In the genomic region with DNA sequence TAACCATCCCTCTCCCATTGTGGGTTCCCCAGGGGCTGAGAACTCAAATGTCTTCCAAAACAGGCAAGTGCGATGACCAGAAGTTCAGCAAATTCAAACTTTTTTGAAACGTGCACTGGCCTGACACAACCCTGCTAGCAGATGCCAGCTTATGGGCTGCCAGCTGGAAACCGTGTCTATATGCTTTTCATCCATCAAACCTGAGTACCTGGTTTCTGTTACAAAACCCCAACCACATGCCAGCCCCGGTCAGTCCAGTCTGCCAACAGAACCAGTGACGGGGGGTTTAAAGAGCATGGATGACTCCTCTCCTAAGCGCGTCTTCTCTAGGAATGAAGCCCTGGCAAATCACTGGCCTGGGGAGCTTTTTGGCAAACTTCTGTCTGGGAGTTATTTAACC, we compare ENCODE assay signal across 32 cellular contexts.
A peak's percentile ranks its signal among the peaks of the same experiment; 100 is the strongest.
DNase-seq lines count a peak whose midpoint lies in the region; ATAC-seq and TF ChIP-seq lines count a peak whose summit lies in the region.
"Had no signal": no experiment of that assay in that cellular context is flagged by ENCODE, and none has a peak within 500 bp of the region (broad histone marks: within the 10 kb centered on the region; RNA-seq: fewer than 3 reads in every experiment).

No MANE protein-coding gene starts in this region.

- DNase-seq in DMS 273 treated with DMSO at 0.1 percent for 48 hours (lab: John Stamatoyannopoulos, UW) (peak; percentile 23), NCI-H524 treated with DMSO at 0.1 percent for 48 hours (lab: John Stamatoyannopoulos, UW) (peak; percentile 40), right atrium auricular region (ENCODE audit: low spot score) (no peak), gastrocnemius medialis (peak; percentile 86 to 94), NK-92 (lab: John Stamatoyannopoulos, UW; ENCODE audit: unreplicated experiment) (no peak), uterus (no peak), brain microvascular endothelial cell (no peak)
- DNase-seq: ACHN; activated CD4-positive, alpha-beta memory T cell treated with anti-CD3 and anti-CD28 coated beads for 36 hours; activated CD8-positive, alpha-beta memory T cell treated with anti-CD3 and anti-CD28 coated beads, Interleukin-2, amount 50 U/mL, for 4 hours; activated naive CD4-positive, alpha-beta T cell treated with anti-CD3 and anti-CD28 coated beads, Interleukin-2, amount 50 U/mL, for 16 hours; anterior cingulate cortex; COR-L47; DND-41; effector memory CD8-positive, alpha-beta T cell; esophagus squamous epithelium; foreskin melanocyte; hippocampal formation; mesendoderm; MM.1S; NCI-H1417; NCI-H510A treated with DMSO at 0.1 percent for 48 hours; stimulated activated CD4-positive, alpha-beta T cell treated with anti-CD3 and anti-CD28 coated beads, Interleukin-1b, Interleukin-23, amount 100 ng/mL, for 48 hours; stimulated activated CD8-positive, alpha-beta memory T cell treated with anti-CD3 and anti-CD28 coated beads, Interleukin-4, amount 100 ng/mL, for 48 hours; stimulated activated naive CD8-positive, alpha-beta T cell treated with anti-CD3 and anti-CD28 coated beads, Interleukin-15, amount 100 ng/mL, for 72 hours; T-helper 1 cell; upper lobe of left lung had no signal

- H3K4me1 ChIP-seq in right atrium auricular region, result peaks cover 0 to 61% of the 10 kb centered on the region in 2 donors
- H3K4me1 ChIP-seq in gastrocnemius medialis, result peaks cover 56 to 75% of the 10 kb centered on the region in 2 donors
- H3K4me1 ChIP-seq in uterus, result no peaks in the 10 kb centered on the region

- in situ Hi-C loops in gastrocnemius medialis (cut with MboI; ENCODE audit: low sequenced_read_pairs in 4 of 4) (loop anchor here in 2 of 4 donors (5.0 to 10.0 kb wide), 2 partner anchors 48 to 51 kb away; no protein-coding TSS in a partner anchor), brain microvascular endothelial cell (cut with HindIII; ENCODE audit: low pct_ligation_motif_present, low sequenced_read_pairs) (no loop called here)

- TF ChIP-seq POLR2A in gastrocnemius medialis (IDR thresholded peaks at IDR 0.05) (no peak), uterus (IDR thresholded peaks at IDR 0.05) (no peak)

- ATAC-seq in gastrocnemius medialis (peak; percentile 56 to 63), GM21515 (IDR thresholded peaks at IDR 0.05; ENCODE audit: unreplicated experiment) (no peak)
- ATAC-seq: effector memory CD8-positive, alpha-beta T cell; left colon; stimulated activated naive CD8-positive, alpha-beta T cell treated with anti-CD3 and anti-CD28 coated beads, Interleukin-15, amount 100 ng/mL, for 72 hours had no signal

- no peaks in the 10 kb centered on the region for H3K9me3 ChIP-seq in right atrium auricular region
- no peaks in the 10 kb centered on the region for H3K9me3 ChIP-seq in gastrocnemius medialis
- H3K9me3 ChIP-seq in uterus, result no peaks in the 10 kb centered on the region
- H3K9me3 ChIP-seq: esophagus squamous epithelium, upper lobe of left lung had no signal

- no peak for TF ChIP-seq CTCF in right atrium auricular region (IDR thresholded peaks at IDR 0.05)
- no peak for TF ChIP-seq CTCF in gastrocnemius medialis (IDR thresholded peaks at IDR 0.05 in 4 of 5, conservative IDR thresholded peaks at IDR 0.05 in 1 of 5)
- TF ChIP-seq CTCF in uterus (IDR thresholded peaks at IDR 0.05), result no peak
- no peak for TF ChIP-seq CTCF in brain microvascular endothelial cell (IDR thresholded peaks at IDR 0.05; ENCODE audit: low read depth, low read length, missing control alignments)

- H3K27me3 ChIP-seq in right atrium auricular region, result no peaks in the 10 kb centered on the region
- H3K27me3 ChIP-seq in gastrocnemius medialis, result no peaks in the 10 kb centered on the region
- H3K27me3 ChIP-seq in uterus, result no peaks in the 10 kb centered on the region
- H3K27me3 ChIP-seq in brain microvascular endothelial cell (replicated peaks), result no peaks in the 10 kb centered on the region
- H3K27me3 ChIP-seq: esophagus squamous epithelium, upper lobe of left lung had no signal

- intact Hi-C loops in gastrocnemius medialis (cut with DNase I; ENCODE audit: low total_unique reads) (loop anchor here (5.0 kb wide), 2 partner anchors 131 to 244 kb away; no protein-coding TSS in a partner anchor), uterus (cut with DNase I; ENCODE audit: low total_unique reads) (no loop called here)

- H3K27ac ChIP-seq in right atrium auricular region (peak overlapping the region; percentile 74 to 79), gastrocnemius medialis (peak overlapping the region; percentile 89 to 96 (median 94)), uterus (no peak overlapping the region), brain microvascular endothelial cell (no peak overlapping the region)
- H3K27ac ChIP-seq: KMS-11, upper lobe of left lung had no signal

- no peak overlapping the region for H3K4me3 ChIP-seq in right atrium auricular region
- H3K4me3 ChIP-seq in gastrocnemius medialis, result no peak overlapping the region
- no peak overlapping the region for H3K4me3 ChIP-seq in uterus
- no peak overlapping the region for H3K4me3 ChIP-seq in brain microvascular endothelial cell (ENCODE audit: low read depth, low read length)
- H3K4me3 ChIP-seq: coronary artery, esophagus squamous epithelium, smooth muscle cell, upper lobe of left lung had no signal

- H3K36me3 ChIP-seq in right atrium auricular region (no peaks in the 10 kb centered on the region), gastrocnemius medialis (no peaks in the 10 kb centered on the region), uterus (no peaks in the 10 kb centered on the region), brain microvascular endothelial cell (replicated peaks) (no peaks in the 10 kb centered on the region)
- H3K36me3 ChIP-seq: esophagus squamous epithelium, upper lobe of left lung had no signal

Comparison
In these comparisons a context has a peak if more than half of its experiments do, and no peak if none do; other contexts are left out.
1. DNase-seq: peak in DMS 273 treated with DMSO at 0.1 percent for 48 hours (single experiment), NCI-H524 treated with DMSO at 0.1 percent for 48 hours (single experiment) and gastrocnemius medialis (2 of 2); none in right atrium auricular region (single experiment), NK-92 (single experiment), uterus (0 of 2) and brain microvascular endothelial cell (single experiment).
2. H3K27ac ChIP-seq: peak in right atrium auricular region (2 of 2) and gastrocnemius medialis (4 of 4); none in uterus (0 of 2) and brain microvascular endothelial cell (single experiment).